ENCODE assay signal across 8 cellular contexts in the genomic region with DNA sequence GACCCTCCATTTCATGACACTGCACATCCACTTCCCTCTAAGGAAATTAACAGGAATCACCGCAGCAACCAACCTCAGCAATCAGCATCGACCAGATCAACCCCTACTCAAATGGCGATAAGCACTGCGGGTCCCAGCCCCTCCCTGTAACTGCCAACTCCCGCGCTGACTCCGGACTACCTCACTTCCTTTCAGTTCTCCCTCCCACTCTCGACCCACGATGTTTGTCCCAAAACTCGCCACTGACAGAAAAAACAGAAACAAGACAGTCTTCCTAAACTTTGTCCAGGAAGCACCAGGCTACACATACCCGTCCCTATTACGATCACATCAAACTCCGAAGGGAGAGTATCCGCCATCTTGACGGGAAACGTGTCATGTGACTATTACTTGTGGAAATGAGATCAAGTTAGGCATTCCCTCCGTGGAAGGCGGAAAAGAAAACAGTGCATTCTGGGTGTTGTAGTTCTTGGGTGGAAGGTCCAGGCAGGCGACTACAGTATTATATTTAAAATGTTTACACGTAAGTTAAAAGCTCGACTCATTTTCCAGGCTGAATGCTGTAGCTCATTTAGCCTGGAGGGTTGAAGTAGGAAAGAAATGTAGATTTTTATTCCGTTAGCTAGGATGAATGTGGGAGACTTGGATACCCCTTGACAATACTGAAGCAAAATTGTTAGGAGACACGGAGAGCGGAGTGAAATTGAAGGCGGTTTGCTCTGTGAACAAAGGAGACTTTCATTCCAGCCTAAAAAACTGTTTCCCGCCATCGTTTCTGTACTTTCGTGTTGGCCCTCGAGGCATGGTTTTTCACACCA. TPM values are rescaled to one million over a fixed set of nuclear protein-coding genes. Genes with fewer than 3 reads are reported as not detected.
DNase-seq lines count a peak whose midpoint lies in the region; ATAC-seq, FAIRE-seq and TF ChIP-seq lines count a peak whose summit lies in the region.

TSS of gene CHM (minus strand) at position 385 of the 818 bp plus-strand sequence. CDS start at position 359, 26 bp downstream.

- TF ChIP-seq POLR2A in GM12892 (IDR thresholded peaks at IDR 0.05; ENCODE audit: low read depth, low read length): peak; percentile 85

- no peaks in the 10 kb centered on the region for H3K36me3 Mint-ChIP-seq in astrocyte (ENCODE audit: low read depth, unreplicated experiment)

- no peaks in the 10 kb centered on the region for H3K27me3 ChIP-seq in astrocyte (ENCODE audit: insufficient read depth, low read length)

- H3K27ac Mint-ChIP-seq in astrocyte (ENCODE audit: unreplicated experiment): no peak within 1 kb of the TSS

- H3K27ac ChIP-seq in RWPE1 (peak within 1 kb of the TSS; percentile 82), astrocyte (ENCODE audit: low read depth, low read length) (peak within 1 kb of the TSS; percentile 96)

- H3K4me2 ChIP-seq in astrocyte (ENCODE audit: low read length): peak within 1 kb of the TSS; percentile 91

- peak; percentile 39 for DNase-seq in GM12892 (ENCODE audit: insufficient read length)
- peak; percentile 66 for DNase-seq in RWPE1 (ENCODE audit: low spot score)
- DNase-seq in astrocyte (ENCODE audit: low read depth): peak; percentile 78
- DNase-seq in iPS DF 19.7 (ENCODE audit: low read depth, low spot score): peak; percentile 38
- peak; percentile 44 for DNase-seq in skeletal muscle cell (ENCODE audit: low read depth)
- no peak for DNase-seq in NCI-H774 (lab: John Stamatoyannopoulos, UW)
- no peak for DNase-seq in NCI-H510A treated with DMSO at 0.1 percent for 48 hours (lab: John Stamatoyannopoulos, UW)

- POLR2A ChIA-PET in RWPE1 (lab: Yijun Ruan, JAX; ENCODE audit: low non-redundant PET): no interaction called here

- H3K9ac ChIP-seq in astrocyte (ENCODE audit: low read length): peak within 1 kb of the TSS; percentile 97

- H4K20me1 ChIP-seq in astrocyte (ENCODE audit: insufficient read depth, low read length): peaks cover under 1% of the 10 kb centered on the region

- H3K27me3 Mint-ChIP-seq in astrocyte (ENCODE audit: low read depth, unreplicated experiment): no peaks in the 10 kb centered on the region

- H3K4me3 ChIP-seq in astrocyte (ENCODE audit: insufficient read depth, low read depth, low read length) (peak within 1 kb of the TSS; percentile 91), skeletal muscle cell (ENCODE audit: low read depth, low read length) (peak within 1 kb of the TSS; percentile 65)

- H3K9me3 Mint-ChIP-seq in astrocyte (ENCODE audit: unreplicated experiment): no peaks in the 10 kb centered on the region

- peak; percentile 99 for ATAC-seq in HG02763 (IDR thresholded peaks at IDR 0.05; ENCODE audit: unreplicated experiment)

- no peaks in the 10 kb centered on the region for H3K36me3 ChIP-seq in astrocyte (ENCODE audit: insufficient read depth, low read length)

- peaks cover 47% of the 10 kb centered on the region for H3K79me2 ChIP-seq in astrocyte (ENCODE audit: insufficient read depth, low read length)

- H2AFZ ChIP-seq in astrocyte (ENCODE audit: low read depth, low read length): peak within 1 kb of the TSS; percentile 78

- H3K4me1 Mint-ChIP-seq in astrocyte (ENCODE audit: low read depth, unreplicated experiment): no peaks in the 10 kb centered on the region

- FAIRE-seq in GM12892 (lab: Jason Lieb, UNC): peak; percentile 100
- FAIRE-seq in astrocyte (lab: Jason Lieb, UNC): peak; percentile 62

- H3K4me1 ChIP-seq in astrocyte (ENCODE audit: insufficient read depth, low read length): peaks cover 8% of the 10 kb centered on the region

- TF ChIP-seq CTCF in RWPE1 (conservative IDR thresholded peaks at IDR 0.05; ENCODE audit: low read depth): no peak
- no peak for TF ChIP-seq CTCF in astrocyte (IDR thresholded peaks at IDR 0.05; ENCODE audit: insufficient read depth, low read depth, low read length)

- H3K4me3 Mint-ChIP-seq in astrocyte (ENCODE audit: unreplicated experiment): no peak within 1 kb of the TSS

- CTCF ChIA-PET in RWPE1 (lab: Yijun Ruan, JAX): no interaction called here

- H3K9me3 ChIP-seq in astrocyte (ENCODE audit: insufficient read depth, low read depth, low read length): no peaks in the 10 kb centered on the region

RNA-seq across cellular contexts. Expression of gene CHM, which starts in this region (rescaled TPM):
- 18.4 TPM for polyA plus RNA-seq in GM12892 (2012; ENCODE audit: missing spikeins)
- 28.6 and 33.3 TPM in 2 replicates for total RNA-seq in astrocyte

Comparison
In these comparisons a context has a peak if more than half of its experiments do, and no peak if none do; other contexts are left out.
1. DNase-seq: peak in GM12892 (single experiment), RWPE1 (single experiment), astrocyte (single experiment), iPS DF 19.7 (single experiment) and skeletal muscle cell (single experiment); none in NCI-H774 (single experiment) and NCI-H510A treated with DMSO at 0.1 percent for 48 hours (single experiment).